Comparison of ENCODE assay signal across 12 cellular contexts in the genomic region with DNA sequence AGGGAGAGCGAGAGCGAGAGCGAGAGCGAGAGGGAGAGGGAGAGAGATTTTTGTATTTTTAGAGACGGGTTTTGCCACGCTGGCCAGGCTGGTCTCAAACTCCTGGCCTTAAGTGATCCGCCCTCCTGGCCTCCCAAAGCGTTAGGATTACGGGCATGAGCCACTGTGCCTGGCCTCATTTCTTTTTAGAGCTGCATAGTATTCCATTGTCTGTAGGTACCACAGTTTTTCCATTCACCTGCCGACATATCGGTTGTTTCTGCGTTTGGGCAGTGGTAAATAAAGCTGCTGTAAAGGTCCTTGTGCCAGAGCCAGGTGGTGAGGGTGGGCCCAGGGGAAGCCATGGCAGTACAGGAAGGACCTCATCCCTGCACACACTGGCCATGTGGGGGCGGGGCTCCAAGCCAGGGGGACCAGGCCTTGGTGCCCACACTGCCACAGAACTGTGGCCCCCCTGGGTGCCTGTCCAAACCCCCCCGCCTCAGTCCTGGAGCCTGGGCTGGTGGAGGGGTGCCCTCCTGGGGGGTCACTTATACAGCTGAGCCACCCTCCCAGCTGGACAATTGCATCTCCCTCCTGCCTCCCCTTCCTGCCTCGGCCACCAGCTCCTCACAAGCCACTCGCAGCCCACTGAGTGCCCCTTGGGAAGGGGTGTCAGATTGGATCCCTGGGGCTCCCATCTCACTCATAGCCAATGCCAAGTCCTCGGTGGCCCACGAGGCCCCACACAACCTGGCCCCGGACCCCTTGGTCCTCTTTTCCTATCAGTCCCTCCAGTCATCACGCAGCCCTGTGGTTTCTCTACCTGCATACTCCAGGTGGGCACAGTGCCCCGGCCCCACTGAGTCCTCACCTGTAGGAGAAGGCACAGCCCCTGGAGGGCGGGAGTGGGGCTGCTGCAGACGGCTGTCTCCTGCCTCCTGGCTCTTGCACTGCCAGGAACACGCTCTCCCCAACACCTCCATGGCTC. TPM values are rescaled to one million over a fixed set of nuclear protein-coding genes. Genes with fewer than 3 reads are reported as not detected.
A peak's percentile ranks its signal among the peaks of the same experiment; 100 is the strongest.
DNase-seq lines count a peak whose midpoint lies in the region; ATAC-seq lines count a peak whose summit lies in the region.
"Had no signal": no experiment of that assay in that cellular context is flagged by ENCODE, and none has a peak within 500 bp of the region (broad histone marks: within the 10 kb centered on the region; RNA-seq: fewer than 3 reads in every experiment).

No MANE protein-coding gene starts in this region.

- WGBS in GM23248 (ENCODE audit: low coverage in 1 of 2, low lambda C conversion rate in 2 of 2, missing lambda C conversion rate in 2 of 2), 2 experiments, result 81 to 83% methylated on average over 18 to 24 of the region's 24 CpGs

- H3K9me3 ChIP-seq in CD4-positive, alpha-beta memory T cell (ENCODE audit: control insufficient read depth in 1 of 2, low read length in 2 of 2), result no peaks in the 10 kb centered on the region
- H3K9me3 ChIP-seq in GM23248 (ENCODE audit: low read depth), result no peaks in the 10 kb centered on the region
- H3K9me3 ChIP-seq: esophagus squamous epithelium, tibial artery had no signal

- CTCF ChIA-PET in CD4-positive, alpha-beta memory T cell (lab: Charles Lee; ENCODE audit: partially characterized antibody), result interaction anchor here (0.7 to 1.4 kb wide), 3 partner anchors 65 to 229 kb away, joined by 3 read pairs; no protein-coding TSS in a partner anchor

- peaks cover 7% of the 10 kb centered on the region for H3K36me3 ChIP-seq in CD4-positive, alpha-beta memory T cell (ENCODE audit: insufficient read depth, low read length)
- H3K36me3 ChIP-seq in GM23248 (ENCODE audit: low read depth), result no peaks in the 10 kb centered on the region

- POLR2A ChIA-PET in CD4-positive, alpha-beta memory T cell (lab: Charles Lee; ENCODE audit: partially characterized antibody), result interaction anchor here (0.6 to 3.7 kb wide), 4 partner anchors 23 to 216 kb away, joined by 3 to 38 read pairs (median 16); partner anchors contain the start of genes EP400 and SFSWAP

- intact Hi-C loops in CD4-positive, alpha-beta memory T cell (cut with micrococcal nuclease), result loop anchor here (10.0 kb wide), 1 partner anchor 217 kb away; the partner anchor contains the start of genes DDX51 and NOC4L

- peaks cover 12 to 30% (median 21%) of the 10 kb centered on the region in 4 donors for H3K4me1 Mint-ChIP-seq in CD4-positive, alpha-beta memory T cell
- H3K4me1 Mint-ChIP-seq in activated naive CD8-positive, alpha-beta T cell treated with anti-CD3 and anti-CD28 coated beads for 36 hours, result peaks cover 14% of the 10 kb centered on the region
- H3K4me1 Mint-ChIP-seq in naive B cell, result peaks cover 35 to 56% (median 40%) of the 10 kb centered on the region in 3 donors

- ATAC-seq in naive B cell (ENCODE audit: low read depth in 2 of 2), result no peak
- ATAC-seq in HG02884 (IDR thresholded peaks at IDR 0.05; ENCODE audit: unreplicated experiment), result no peak
- no peak for ATAC-seq in GM18517 (IDR thresholded peaks at IDR 0.05; ENCODE audit: unreplicated experiment)
- ATAC-seq: Right ventricle myocardium inferior had no signal

- H3K9me3 Mint-ChIP-seq in CD4-positive, alpha-beta memory T cell, result peaks cover 0 to under 1% (median 0%) of the 10 kb centered on the region in 8 donors
- H3K9me3 Mint-ChIP-seq in activated naive CD8-positive, alpha-beta T cell treated with anti-CD3 and anti-CD28 coated beads for 36 hours, result no peaks in the 10 kb centered on the region
- H3K9me3 Mint-ChIP-seq in naive B cell, result peaks cover 0 to 2% (median 0%) of the 10 kb centered on the region in 7 donors

- H3K9ac ChIP-seq in GM23248, result peak overlapping the region; percentile 92; the same call in 1 of the 2 replicates

- no peaks in the 10 kb centered on the region for H3K27me3 ChIP-seq in CD4-positive, alpha-beta memory T cell (ENCODE audit: insufficient read depth, low read length)
- no peaks in the 10 kb centered on the region for H3K27me3 ChIP-seq in GM23248 (replicated peaks; ENCODE audit: insufficient read depth)
- H3K27me3 ChIP-seq: esophagus squamous epithelium, tibial artery had no signal

- H3K9me2 ChIP-seq in GM23248 (ENCODE audit: insufficient read depth), result no peaks in the 10 kb centered on the region

- H4K20me1 ChIP-seq in GM23248 (ENCODE audit: insufficient read depth), result no peaks in the 10 kb centered on the region

- DNase-seq in CD4-positive, alpha-beta memory T cell, result no peak
- DNase-seq in GM23248 (no peak), naive B cell (no peak), iPS-NIHi7 (ENCODE audit: extremely low spot score) (no peak)
- DNase-seq in activated naive CD8-positive, alpha-beta T cell treated with anti-CD3 and anti-CD28 coated beads for 36 hours, result no peak
- DNase-seq: activated CD4-positive, alpha-beta T cell treated with anti-CD3 and anti-CD28 coated beads, Interleukin-2, amount 50 U/mL, for 1 hour; esophagus squamous epithelium; KG1; tibial artery had no signal

- no peaks in the 10 kb centered on the region; the same call in 1 of the 2 replicates for H3F3A ChIP-seq in GM23248 (ENCODE audit: insufficient read depth)

- peak overlapping the region; percentile 80 to 96 (median 89) for H3K4me3 Mint-ChIP-seq in CD4-positive, alpha-beta memory T cell
- peak overlapping the region; percentile 97 for H3K4me3 Mint-ChIP-seq in activated naive CD8-positive, alpha-beta T cell treated with anti-CD3 and anti-CD28 coated beads for 36 hours
- H3K4me3 Mint-ChIP-seq in naive B cell, result peak overlapping the region; percentile 85 to 99 (median 93)

- no peak overlapping the region for H3K4me3 ChIP-seq in CD4-positive, alpha-beta memory T cell (ENCODE audit: low read length in 2 of 2)
- 0 out of 2 replicates have a peak overlapping the region, but pooled peaks have one; percentile 90 for H3K4me3 ChIP-seq in GM23248

- no peak overlapping the region for H3K27ac ChIP-seq in CD4-positive, alpha-beta memory T cell (ENCODE audit: low read depth, low read length)
- no peak overlapping the region for H3K27ac ChIP-seq in GM23248

- no peak overlapping the region for H3K4me2 ChIP-seq in GM23248 (ENCODE audit: unreplicated experiment)

- peaks cover 32% of the 10 kb centered on the region for H3K79me2 ChIP-seq in GM23248 (ENCODE audit: insufficient read depth)

- H2AFZ ChIP-seq in GM23248, result no peak overlapping the region

- no peaks in the 10 kb centered on the region for H3K27me3 Mint-ChIP-seq in CD4-positive, alpha-beta memory T cell
- H3K27me3 Mint-ChIP-seq in activated naive CD8-positive, alpha-beta T cell treated with anti-CD3 and anti-CD28 coated beads for 36 hours, result no peaks in the 10 kb centered on the region
- no peaks in the 10 kb centered on the region for H3K27me3 Mint-ChIP-seq in naive B cell

- H3K4me1 ChIP-seq in CD4-positive, alpha-beta memory T cell (ENCODE audit: insufficient read depth, low read length), result peaks cover 16% of the 10 kb centered on the region
- H3K4me1 ChIP-seq in GM23248 (ENCODE audit: insufficient read depth), result no peaks in the 10 kb centered on the region

- H3K27ac Mint-ChIP-seq in CD4-positive, alpha-beta memory T cell, result peak overlapping the region in 6 of 7 donors; percentile 12 to 93 (median 50)
- H3K27ac Mint-ChIP-seq in activated naive CD8-positive, alpha-beta T cell treated with anti-CD3 and anti-CD28 coated beads for 36 hours, result no peak overlapping the region
- peak overlapping the region in 5 of 6 donors; percentile 86 to 96 (median 93) for H3K27ac Mint-ChIP-seq in naive B cell

- in situ Hi-C loops in GM23248 (cut with MboI), result no loop called here

- peaks cover 4 to 12% of the 10 kb centered on the region in 2 donors for H3K36me3 Mint-ChIP-seq in CD4-positive, alpha-beta memory T cell
- peaks cover 22% of the 10 kb centered on the region for H3K36me3 Mint-ChIP-seq in activated naive CD8-positive, alpha-beta T cell treated with anti-CD3 and anti-CD28 coated beads for 36 hours
- peaks cover 0 to 2% of the 10 kb centered on the region in 2 donors for H3K36me3 Mint-ChIP-seq in naive B cell

RNA-seq across cellular contexts. Expression of gene PUS1, which starts 1.7 kb away (rescaled TPM):
- 10 to 100 TPM; 41.8 to 48.1 TPM for total RNA-seq in CD4-positive, alpha-beta memory T cell
- 10 to 100 TPM; 12.0 to 28.1 TPM for polyA plus RNA-seq in CD4-positive, alpha-beta memory T cell
- 13.9 and 18.9 TPM in 2 replicates for total RNA-seq in GM23248 (2014; rRNA removed; shearing (Covaris generic))
- polyA plus RNA-seq in GM23248 (2016; fragmentation: Nextera tagmentation; extraction: Ambion mirVana), result 13.0 and 14.0 TPM in 2 replicates
- 100 to 1,000 TPM; 116 to 118 TPM for total RNA-seq in activated naive CD8-positive, alpha-beta T cell treated with anti-CD3 and anti-CD28 coated beads for 36 hours
- polyA plus RNA-seq in naive B cell (ENCODE audit: low read depth in 6 of 6), result 10 to 100 TPM in 5 of 6 donors, 1 to 10 TPM in 1; 9.7 to 43.2 (median 22.5) TPM

RNA-seq across cellular contexts. Expression of gene EP400, which starts 22.3 kb away (rescaled TPM):
- 10 to 100 TPM; 82.3 to 86.6 TPM for total RNA-seq in CD4-positive, alpha-beta memory T cell
- polyA plus RNA-seq in CD4-positive, alpha-beta memory T cell, result 1 to 10 TPM in 1 of 2 donors, under 1 TPM in 1; 0.94 to 5.3 TPM
- 8.6 and 9.6 TPM in 2 replicates for total RNA-seq in GM23248 (2014; rRNA removed; shearing (Covaris generic))
- 9.3 and 9.4 TPM in 2 replicates for polyA plus RNA-seq in GM23248 (2016; fragmentation: Nextera tagmentation; extraction: Ambion mirVana)
- 10 to 100 TPM; 42.8 to 43.6 TPM for total RNA-seq in activated naive CD8-positive, alpha-beta T cell treated with anti-CD3 and anti-CD28 coated beads for 36 hours
- 10 to 100 TPM in 1 of 6 donors, 1 to 10 TPM in 5; 5.8 to 11.7 (median 6.4) TPM for polyA plus RNA-seq in naive B cell (ENCODE audit: low read depth in 6 of 6)

RNA-seq across cellular contexts. Expression of gene ULK1, which starts 33.0 kb away (rescaled TPM):
- 10 to 100 TPM; 45.8 to 55.7 TPM for total RNA-seq in CD4-positive, alpha-beta memory T cell
- polyA plus RNA-seq in CD4-positive, alpha-beta memory T cell, result 1 to 10 TPM in 1 of 2 donors, under 1 TPM in 1; 0.08 to 1.7 TPM
- total RNA-seq in GM23248 (2014; rRNA removed; shearing (Covaris generic)), result 6.9 and 7.1 TPM in 2 replicates
- 4.0 TPM in 2 replicates for polyA plus RNA-seq in GM23248 (2016; fragmentation: Nextera tagmentation; extraction: Ambion mirVana)
- 10 to 100 TPM; 11.4 to 12.5 TPM for total RNA-seq in activated naive CD8-positive, alpha-beta T cell treated with anti-CD3 and anti-CD28 coated beads for 36 hours
- polyA plus RNA-seq in naive B cell (ENCODE audit: low read depth in 6 of 6), result 1 to 10 TPM in 1 of 6 donors, under 1 TPM in 5; 0.22 to 2.1 (median 0.73) TPM
